Comparison of ENCODE assay signal across 1 cellular context in genomic region chr17:81424613-81425017, GRCh38.
TF ChIP-seq lines count a peak whose summit lies in the region.

No MANE protein-coding gene starts in this region.

TF ChIP-seq in HEK293, 187 proteins besides CTCF, POLR2A, EP300 and RAD21 (continued from another document and continues in another):
- no peak for TF ChIP-seq PRDM10 (tag by site-specific recombination; IDR thresholded peaks at IDR 0.05)
- TF ChIP-seq ZNF843 (tag by site-specific recombination; IDR thresholded peaks at IDR 0.05): no peak
- no peak for TF ChIP-seq ZNF274 (IDR thresholded peaks at IDR 0.05; ENCODE audit: low read length)
- peak; percentile 54; the same call in 1 of the 2 replicates for TF ChIP-seq ZNF274 (tag by site-specific recombination; IDR thresholded peaks at IDR 0.05; ENCODE audit: borderline replicate concordance)
- TF ChIP-seq ZBTB21 (tag by site-specific recombination; IDR thresholded peaks at IDR 0.05): no peak
- TF ChIP-seq ZNF404 (tag by site-specific recombination; IDR thresholded peaks at IDR 0.05): no peak
- TF ChIP-seq ZNF768 (tag by site-specific recombination; IDR thresholded peaks at IDR 0.05): no peak; the same call in 1 of the 2 replicates
- TF ChIP-seq ZNF776 (tag by site-specific recombination; IDR thresholded peaks at IDR 0.05; ENCODE audit: borderline replicate concordance): no peak
- TF ChIP-seq ZNF280C (tag by site-specific recombination; IDR thresholded peaks at IDR 0.05): no peak
- TF ChIP-seq, protein P1, sequence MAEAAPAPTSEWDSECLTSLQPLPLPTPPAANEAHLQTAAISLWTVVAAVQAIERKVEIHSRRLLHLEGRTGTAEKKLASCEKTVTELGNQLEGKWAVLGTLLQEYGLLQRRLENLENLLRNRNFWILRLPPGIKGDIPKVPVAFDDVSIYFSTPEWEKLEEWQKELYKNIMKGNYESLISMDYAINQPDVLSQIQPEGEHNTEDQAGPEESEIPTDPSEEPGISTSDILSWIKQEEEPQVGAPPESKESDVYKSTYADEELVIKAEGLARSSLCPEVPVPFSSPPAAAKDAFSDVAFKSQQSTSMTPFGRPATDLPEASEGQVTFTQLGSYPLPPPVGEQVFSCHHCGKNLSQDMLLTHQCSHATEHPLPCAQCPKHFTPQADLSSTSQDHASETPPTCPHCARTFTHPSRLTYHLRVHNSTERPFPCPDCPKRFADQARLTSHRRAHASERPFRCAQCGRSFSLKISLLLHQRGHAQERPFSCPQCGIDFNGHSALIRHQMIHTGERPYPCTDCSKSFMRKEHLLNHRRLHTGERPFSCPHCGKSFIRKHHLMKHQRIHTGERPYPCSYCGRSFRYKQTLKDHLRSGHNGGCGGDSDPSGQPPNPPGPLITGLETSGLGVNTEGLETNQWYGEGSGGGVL (tag by site-specific recombination; IDR thresholded peaks at IDR 0.05): 0 out of 2 replicates have a peak, but pooled peaks have one; percentile 12
- TF ChIP-seq TRIM28 (IDR thresholded peaks at IDR 0.05; ENCODE audit: borderline replicate concordance, low read length): no peak
- no peak for TF ChIP-seq ZNF366 (tag by site-specific recombination; conservative IDR thresholded peaks at IDR 0.05)
- TF ChIP-seq ZNF266 (tag by site-specific recombination; IDR thresholded peaks at IDR 0.05; ENCODE audit: low read depth): 0 out of 2 replicates have a peak, but pooled peaks have one; percentile 20
- no peak for TF ChIP-seq ZIC2 (tag by site-specific recombination; IDR thresholded peaks at IDR 0.05)
- TF ChIP-seq ZNF175 (tag by site-specific recombination; IDR thresholded peaks at IDR 0.05): no peak
- TF ChIP-seq ZNF544 (tag by site-specific recombination; IDR thresholded peaks at IDR 0.05): 0 out of 2 replicates have a peak, but pooled peaks have one; percentile 27
- no peak for TF ChIP-seq ZNF37A (tag by site-specific recombination; IDR thresholded peaks at IDR 0.05)
- no peak for TF ChIP-seq GFI1B (tag by site-specific recombination; IDR thresholded peaks at IDR 0.05)
- peak; percentile 38; the same call in 1 of the 2 replicates for TF ChIP-seq ZNF621 (tag by site-specific recombination; IDR thresholded peaks at IDR 0.05)
- TF ChIP-seq ZSCAN18 (tag by site-specific recombination; IDR thresholded peaks at IDR 0.05): no peak
- no peak for TF ChIP-seq SP2 (tag by site-specific recombination; IDR thresholded peaks at IDR 0.05)
- TF ChIP-seq, protein P2, sequence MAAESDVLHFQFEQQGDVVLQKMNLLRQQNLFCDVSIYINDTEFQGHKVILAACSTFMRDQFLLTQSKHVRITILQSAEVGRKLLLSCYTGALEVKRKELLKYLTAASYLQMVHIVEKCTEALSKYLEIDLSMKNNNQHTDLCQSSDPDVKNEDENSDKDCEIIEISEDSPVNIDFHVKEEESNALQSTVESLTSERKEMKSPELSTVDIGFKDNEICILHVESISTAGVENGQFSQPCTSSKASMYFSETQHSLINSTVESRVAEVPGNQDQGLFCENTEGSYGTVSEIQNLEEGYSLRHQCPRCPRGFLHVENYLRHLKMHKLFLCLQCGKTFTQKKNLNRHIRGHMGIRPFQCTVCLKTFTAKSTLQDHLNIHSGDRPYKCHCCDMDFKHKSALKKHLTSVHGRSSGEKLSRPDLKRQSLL (tag by site-specific recombination; IDR thresholded peaks at IDR 0.05): no peak
- no peak for TF ChIP-seq ZNF558 (tag by site-specific recombination; IDR thresholded peaks at IDR 0.05)
- no peak for TF ChIP-seq TCF7L2 (IDR thresholded peaks at IDR 0.05; ENCODE audit: borderline replicate concordance, low read depth, low read length)
- TF ChIP-seq SP3 (tag by site-specific recombination; IDR thresholded peaks at IDR 0.05): no peak
- no peak for TF ChIP-seq ZNF561 (tag by site-specific recombination; IDR thresholded peaks at IDR 0.05; ENCODE audit: borderline replicate concordance)
- TF ChIP-seq ZNF518A (tag by site-specific recombination; conservative IDR thresholded peaks at IDR 0.05; ENCODE audit: low read depth): no peak
- TF ChIP-seq, protein P3, sequence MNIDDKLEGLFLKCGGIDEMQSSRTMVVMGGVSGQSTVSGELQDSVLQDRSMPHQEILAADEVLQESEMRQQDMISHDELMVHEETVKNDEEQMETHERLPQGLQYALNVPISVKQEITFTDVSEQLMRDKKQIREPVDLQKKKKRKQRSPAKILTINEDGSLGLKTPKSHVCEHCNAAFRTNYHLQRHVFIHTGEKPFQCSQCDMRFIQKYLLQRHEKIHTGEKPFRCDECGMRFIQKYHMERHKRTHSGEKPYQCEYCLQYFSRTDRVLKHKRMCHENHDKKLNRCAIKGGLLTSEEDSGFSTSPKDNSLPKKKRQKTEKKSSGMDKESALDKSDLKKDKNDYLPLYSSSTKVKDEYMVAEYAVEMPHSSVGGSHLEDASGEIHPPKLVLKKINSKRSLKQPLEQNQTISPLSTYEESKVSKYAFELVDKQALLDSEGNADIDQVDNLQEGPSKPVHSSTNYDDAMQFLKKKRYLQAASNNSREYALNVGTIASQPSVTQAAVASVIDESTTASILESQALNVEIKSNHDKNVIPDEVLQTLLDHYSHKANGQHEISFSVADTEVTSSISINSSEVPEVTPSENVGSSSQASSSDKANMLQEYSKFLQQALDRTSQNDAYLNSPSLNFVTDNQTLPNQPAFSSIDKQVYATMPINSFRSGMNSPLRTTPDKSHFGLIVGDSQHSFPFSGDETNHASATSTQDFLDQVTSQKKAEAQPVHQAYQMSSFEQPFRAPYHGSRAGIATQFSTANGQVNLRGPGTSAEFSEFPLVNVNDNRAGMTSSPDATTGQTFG (tag by site-specific recombination; IDR thresholded peaks at IDR 0.05; ENCODE audit: borderline replicate concordance): peak; percentile 71; the same call in 1 of the 2 replicates
- no peak; the same call in 1 of the 2 replicates for TF ChIP-seq ZNF645 (tag by site-specific recombination; IDR thresholded peaks at IDR 0.05)
- no peak for TF ChIP-seq ZNF596 (tag by site-specific recombination; IDR thresholded peaks at IDR 0.05)
- TF ChIP-seq ZNF221 (tag by site-specific recombination; IDR thresholded peaks at IDR 0.05; ENCODE audit: borderline replicate concordance): no peak
- TF ChIP-seq, protein P4, sequence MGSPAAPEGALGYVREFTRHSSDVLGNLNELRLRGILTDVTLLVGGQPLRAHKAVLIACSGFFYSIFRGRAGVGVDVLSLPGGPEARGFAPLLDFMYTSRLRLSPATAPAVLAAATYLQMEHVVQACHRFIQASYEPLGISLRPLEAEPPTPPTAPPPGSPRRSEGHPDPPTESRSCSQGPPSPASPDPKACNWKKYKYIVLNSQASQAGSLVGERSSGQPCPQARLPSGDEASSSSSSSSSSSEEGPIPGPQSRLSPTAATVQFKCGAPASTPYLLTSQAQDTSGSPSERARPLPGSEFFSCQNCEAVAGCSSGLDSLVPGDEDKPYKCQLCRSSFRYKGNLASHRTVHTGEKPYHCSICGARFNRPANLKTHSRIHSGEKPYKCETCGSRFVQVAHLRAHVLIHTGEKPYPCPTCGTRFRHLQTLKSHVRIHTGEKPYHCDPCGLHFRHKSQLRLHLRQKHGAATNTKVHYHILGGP (tag by site-specific recombination; IDR thresholded peaks at IDR 0.05): no peak
- TF ChIP-seq, protein P5, sequence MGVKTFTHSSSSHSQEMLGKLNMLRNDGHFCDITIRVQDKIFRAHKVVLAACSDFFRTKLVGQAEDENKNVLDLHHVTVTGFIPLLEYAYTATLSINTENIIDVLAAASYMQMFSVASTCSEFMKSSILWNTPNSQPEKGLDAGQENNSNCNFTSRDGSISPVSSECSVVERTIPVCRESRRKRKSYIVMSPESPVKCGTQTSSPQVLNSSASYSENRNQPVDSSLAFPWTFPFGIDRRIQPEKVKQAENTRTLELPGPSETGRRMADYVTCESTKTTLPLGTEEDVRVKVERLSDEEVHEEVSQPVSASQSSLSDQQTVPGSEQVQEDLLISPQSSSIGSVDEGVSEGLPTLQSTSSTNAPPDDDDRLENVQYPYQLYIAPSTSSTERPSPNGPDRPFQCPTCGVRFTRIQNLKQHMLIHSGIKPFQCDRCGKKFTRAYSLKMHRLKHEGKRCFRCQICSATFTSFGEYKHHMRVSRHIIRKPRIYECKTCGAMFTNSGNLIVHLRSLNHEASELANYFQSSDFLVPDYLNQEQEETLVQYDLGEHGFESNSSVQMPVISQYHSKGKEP (tag by site-specific recombination; IDR thresholded peaks at IDR 0.05): no peak
